19 cellular contexts compared by ENCODE assay signal in genomic region chr2:41829011-41829500, GRCh38.
A peak's percentile ranks its signal among the peaks of the same experiment; 100 is the strongest.
DNase-seq lines count a peak whose midpoint lies in the region; ATAC-seq, FAIRE-seq and TF ChIP-seq lines count a peak whose summit lies in the region.
"Had no signal": no experiment of that assay in that cellular context is flagged by ENCODE, and none has a peak within 500 bp of the region (broad histone marks: within the 10 kb centered on the region; RNA-seq: fewer than 3 reads in every experiment).

No MANE protein-coding gene starts in this region.

- no peaks in the 10 kb centered on the region for H3K79me2 ChIP-seq in parathyroid adenoma

- intact Hi-C loops in CD4-positive, alpha-beta memory T cell (cut with micrococcal nuclease): no loop called here

- peaks cover 13 to 26% of the 10 kb centered on the region in 2 donors for H3K27me3 Mint-ChIP-seq in CD4-positive, alpha-beta memory T cell

- POLR2A ChIA-PET in CD4-positive, alpha-beta memory T cell (lab: Charles Lee; ENCODE audit: partially characterized antibody): no interaction called here

- H3K9ac ChIP-seq in parathyroid adenoma: no peak overlapping the region

- no peak overlapping the region for H3K4me2 ChIP-seq in parathyroid adenoma (ENCODE audit: low read length)

- peaks cover 0 to 3% (median 0%) of the 10 kb centered on the region in 8 donors for H3K9me3 Mint-ChIP-seq in CD4-positive, alpha-beta memory T cell

- no peaks in the 10 kb centered on the region for H3K4me1 ChIP-seq in parathyroid adenoma
- no peaks in the 10 kb centered on the region for H3K4me1 ChIP-seq in CD4-positive, alpha-beta memory T cell (ENCODE audit: insufficient read depth, low read length)

- peak; percentile 50 for ATAC-seq in GM19372 (IDR thresholded peaks at IDR 0.05; ENCODE audit: low read depth, unreplicated experiment)
- ATAC-seq: SK-N-SH treated with all-trans-retinoic acid at 6 μM for 48 hours had no signal

- DNase-seq in OCI-M1 (lab: John Stamatoyannopoulos, UW): peak; percentile 31
- DNase-seq in iris pigment epithelial cell (ENCODE audit: low read depth): peak; percentile 10
- no peak for DNase-seq in brain microvascular endothelial cell
- no peak for DNase-seq in D721Med (ENCODE audit: insufficient read length, low spot score)
- DNase-seq in NCI-H1105 treated with DMSO at 0.1 percent for 48 hours (lab: John Stamatoyannopoulos, UW): no peak
- DNase-seq in CD4-positive, alpha-beta memory T cell: no peak
- DNase-seq: CD4-positive, CD25-positive, alpha-beta regulatory T cell; DMS79; HCEC 1CT; KG1; NCI-H1092; NCI-H1694; NCI-H2107; NCI-H526 treated with DMSO at 0.1 percent for 48 hours; SHP77 treated with DMSO at 0.1 percent for 48 hours had no signal

- CTCF ChIA-PET in CD4-positive, alpha-beta memory T cell (lab: Charles Lee; ENCODE audit: partially characterized antibody): interaction anchor here (1.4 kb wide), 1 partner anchor 12 kb away, joined by 3 read pairs; no protein-coding TSS in a partner anchor

- H3K27ac Mint-ChIP-seq in CD4-positive, alpha-beta memory T cell: no peak overlapping the region
- H3K27ac Mint-ChIP-seq: B cell; CD4-positive, CD25-positive, alpha-beta regulatory T cell had no signal

- peak overlapping the region; percentile 10 for H2AFZ ChIP-seq in parathyroid adenoma

- H3K27ac ChIP-seq in parathyroid adenoma (no peak overlapping the region), brain microvascular endothelial cell (no peak overlapping the region)
- no peak overlapping the region for H3K27ac ChIP-seq in CD4-positive, alpha-beta memory T cell (ENCODE audit: low read depth, low read length)

- H3K36me3 ChIP-seq in parathyroid adenoma (ENCODE audit: control insufficient read depth, insufficient read depth, low read length) (no peaks in the 10 kb centered on the region), brain microvascular endothelial cell (replicated peaks) (no peaks in the 10 kb centered on the region)
- no peaks in the 10 kb centered on the region for H3K36me3 ChIP-seq in CD4-positive, alpha-beta memory T cell (ENCODE audit: insufficient read depth, low read length)

- TF ChIP-seq CTCF in parathyroid adenoma (IDR thresholded peaks at IDR 0.05) (no peak), brain microvascular endothelial cell (IDR thresholded peaks at IDR 0.05; ENCODE audit: low read depth, low read length, missing control alignments) (no peak), D721Med (IDR thresholded peaks at IDR 0.05; ENCODE audit: insufficient read depth, missing control alignments) (no peak)

- in situ Hi-C loops in brain microvascular endothelial cell (cut with HindIII; ENCODE audit: low pct_ligation_motif_present, low sequenced_read_pairs): no loop called here

- H3K4me3 ChIP-seq in parathyroid adenoma (ENCODE audit: low read depth, low read length) (no peak overlapping the region), brain microvascular endothelial cell (ENCODE audit: low read depth, low read length) (no peak overlapping the region)
- no peak overlapping the region for H3K4me3 ChIP-seq in CD4-positive, alpha-beta memory T cell (ENCODE audit: low read length in 2 of 2)

- no peaks in the 10 kb centered on the region for H3K4me1 Mint-ChIP-seq in CD4-positive, alpha-beta memory T cell
- H3K4me1 Mint-ChIP-seq: B cell; CD4-positive, CD25-positive, alpha-beta regulatory T cell had no signal

- no peaks in the 10 kb centered on the region for H3K36me3 Mint-ChIP-seq in CD4-positive, alpha-beta memory T cell
- H3K36me3 Mint-ChIP-seq: CD4-positive, CD25-positive, alpha-beta regulatory T cell had no signal

- H3K4me3 Mint-ChIP-seq in CD4-positive, alpha-beta memory T cell: no peak overlapping the region
- H3K4me3 Mint-ChIP-seq: B cell; CD4-positive, CD25-positive, alpha-beta regulatory T cell had no signal

- no peak for FAIRE-seq in D721Med (lab: Jason Lieb, UNC)

- no peaks in the 10 kb centered on the region for H3K9me3 ChIP-seq in parathyroid adenoma (ENCODE audit: control insufficient read depth, low read length)
- H3K9me3 ChIP-seq in CD4-positive, alpha-beta memory T cell (ENCODE audit: control insufficient read depth in 1 of 2, low read length in 2 of 2): no peaks in the 10 kb centered on the region

- H3K27me3 ChIP-seq in parathyroid adenoma (ENCODE audit: control insufficient read depth, insufficient read depth, low read length) (no peaks in the 10 kb centered on the region), brain microvascular endothelial cell (replicated peaks) (peaks cover 2% of the 10 kb centered on the region)
- H3K27me3 ChIP-seq in CD4-positive, alpha-beta memory T cell (ENCODE audit: insufficient read depth, low read length): peaks cover 9% of the 10 kb centered on the region

Comparison
In these comparisons a context has a peak if more than half of its experiments do, and no peak if none do; other contexts are left out.
1. DNase-seq: peak in OCI-M1 (single experiment) and iris pigment epithelial cell (single experiment); none in brain microvascular endothelial cell (single experiment), D721Med (single experiment), NCI-H1105 treated with DMSO at 0.1 percent for 48 hours (single experiment) and CD4-positive, alpha-beta memory T cell (0 of 5).